In the genomic region with DNA sequence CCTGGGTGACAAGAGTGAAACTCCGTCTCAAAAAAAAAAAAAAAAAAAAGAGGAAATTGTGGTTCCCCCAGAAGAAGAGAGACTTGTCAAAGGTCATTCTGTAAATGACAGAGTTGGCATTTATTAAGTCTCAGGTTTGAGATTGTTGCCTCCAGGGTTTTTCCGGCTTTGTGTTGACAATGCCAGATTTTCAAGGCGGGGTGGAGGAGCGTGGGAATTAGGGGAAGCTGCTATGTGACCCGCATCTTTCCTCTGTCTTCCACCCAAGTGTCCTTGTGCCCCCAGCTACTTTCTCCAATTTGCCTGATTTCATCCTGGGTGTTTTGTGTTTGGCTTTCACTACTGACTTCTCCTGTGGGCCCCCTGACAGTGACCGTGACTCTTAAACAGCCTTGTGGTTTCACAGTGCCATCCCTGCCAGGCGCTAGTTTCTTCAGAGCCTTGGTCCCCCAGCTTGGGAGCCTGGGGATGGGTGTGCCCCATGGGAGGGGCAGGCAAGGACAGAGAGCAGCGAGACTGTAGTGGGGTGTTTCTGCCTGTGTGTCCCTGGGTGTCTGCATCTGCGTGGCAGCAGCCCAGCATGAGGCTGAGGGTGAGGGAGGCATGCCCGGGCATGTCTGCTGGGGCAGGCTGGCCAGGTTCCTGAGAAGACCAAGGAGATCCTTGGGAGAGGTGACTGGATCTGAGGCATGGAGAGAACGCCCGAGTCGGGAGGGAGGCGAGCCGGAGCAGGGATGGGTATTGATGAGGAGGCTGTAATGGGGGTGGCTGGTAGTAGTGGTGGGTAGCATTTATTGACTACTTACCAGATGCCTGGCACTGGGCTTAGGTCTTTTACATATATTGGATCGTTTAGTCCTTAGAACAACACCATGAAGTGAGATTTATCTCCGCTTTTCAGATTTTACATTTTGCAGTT, we compare ENCODE assay signal across 8 cellular contexts. TPM values are rescaled to one million over a fixed set of nuclear protein-coding genes. Genes with fewer than 3 reads are reported as not detected.
DNase-seq lines count a peak whose midpoint lies in the region; ATAC-seq and TF ChIP-seq lines count a peak whose summit lies in the region.

No MANE protein-coding gene starts in this region.

- no peak overlapping the region for H3K27ac ChIP-seq in KMS-11
- peak overlapping the region; percentile 86 to 92 for H3K27ac ChIP-seq in esophagus (ENCODE audit: low read depth in 2 of 2, low read length in 1 of 2)
- peak overlapping the region; percentile 52 for H3K27ac ChIP-seq in neutrophil

- no peak overlapping the region for H2AFZ ChIP-seq in KMS-11 (ENCODE audit: low read depth)

- H3K4me1 ChIP-seq in KMS-11 (ENCODE audit: low read depth, poor library complexity, severe bottlenecking) (peaks cover 25% of the 10 kb centered on the region), esophagus (ENCODE audit: control insufficient read depth in 2 of 2, insufficient read depth in 2 of 2, low read length in 1 of 2) (peaks cover 6 to 30% of the 10 kb centered on the region in 2 donors), neutrophil (ENCODE audit: control insufficient read depth in 1 of 2, insufficient read depth in 1 of 2, low read depth in 1 of 2, low read length in 1 of 2) (peaks cover 40 to 41% of the 10 kb centered on the region in 2 experiments)

- peak overlapping the region; percentile 62 for H3K4me2 ChIP-seq in KMS-11

- no peaks in the 10 kb centered on the region for H3K27me3 Mint-ChIP-seq in T-helper 1 cell treated with Interleukin-12 subunit alpha and Interleukin-12 subunit beta and Interleukin-4 antibody, amounts not matched to agents 30 μg/mL and 1 μg/mL, for 36 hours (ENCODE audit: low read depth)

- no peaks in the 10 kb centered on the region for H3K27me3 ChIP-seq in KMS-11 (ENCODE audit: insufficient read depth, low read depth)
- H3K27me3 ChIP-seq in esophagus (ENCODE audit: control insufficient read depth in 1 of 2, insufficient read depth in 2 of 2, low read length in 2 of 2): no peaks in the 10 kb centered on the region
- peaks cover 3% of the 10 kb centered on the region for H3K27me3 ChIP-seq in neutrophil

- H3K4me1 Mint-ChIP-seq in T-helper 1 cell treated with Interleukin-12 subunit alpha and Interleukin-12 subunit beta and Interleukin-4 antibody, amounts not matched to agents 30 μg/mL and 1 μg/mL, for 36 hours (ENCODE audit: low read depth): peaks cover 65% of the 10 kb centered on the region

- DNase-seq in NCI-H1417 (lab: John Stamatoyannopoulos, UW): peak; percentile 62 to 80 (median 69)
- DNase-seq in NCI-H1417 treated with DMSO at 0.1 percent for 48 hours (lab: John Stamatoyannopoulos, UW): no peak
- no peak for DNase-seq in DMS114 treated with DMSO at 0.1 percent for 48 hours (lab: John Stamatoyannopoulos, UW; ENCODE audit: unreplicated experiment)

- H3K4me3 ChIP-seq in KMS-11 (IDR thresholded peaks at IDR 0.05; ENCODE audit: insufficient read depth, low read depth, low read length): peak overlapping the region; percentile 79
- H3K4me3 ChIP-seq in esophagus (ENCODE audit: low read depth in 1 of 2, low read length in 2 of 2): no peak overlapping the region
- H3K4me3 ChIP-seq in neutrophil (ENCODE audit: low read depth in 1 of 2, low read length in 1 of 2): no peak overlapping the region

- H3K9me3 Mint-ChIP-seq in T-helper 1 cell treated with Interleukin-12 subunit alpha and Interleukin-12 subunit beta and Interleukin-4 antibody, amounts not matched to agents 30 μg/mL and 1 μg/mL, for 36 hours: no peaks in the 10 kb centered on the region

- H3K36me3 ChIP-seq in KMS-11 (ENCODE audit: insufficient read depth) (no peaks in the 10 kb centered on the region), esophagus (ENCODE audit: control insufficient read depth in 2 of 2, insufficient read depth in 2 of 2, low read length in 1 of 2) (no peaks in the 10 kb centered on the region), neutrophil (no peaks in the 10 kb centered on the region)

- no peaks in the 10 kb centered on the region for H4K20me1 ChIP-seq in KMS-11 (ENCODE audit: insufficient read depth)

- ATAC-seq in GM21515 (IDR thresholded peaks at IDR 0.05; ENCODE audit: unreplicated experiment): peak; percentile 36

- peak overlapping the region; percentile 57 for H3K4me3 Mint-ChIP-seq in T-helper 1 cell treated with Interleukin-12 subunit alpha and Interleukin-12 subunit beta and Interleukin-4 antibody, amounts not matched to agents 30 μg/mL and 1 μg/mL, for 36 hours

- no peaks in the 10 kb centered on the region for H3K36me3 Mint-ChIP-seq in T-helper 1 cell treated with Interleukin-12 subunit alpha and Interleukin-12 subunit beta and Interleukin-4 antibody, amounts not matched to agents 30 μg/mL and 1 μg/mL, for 36 hours (ENCODE audit: low read depth)

- 47 to 55% methylated on average over 17 of the region's 17 CpGs for WGBS in esophagus, 2 donors

- H3K9ac ChIP-seq in KMS-11: no peak overlapping the region

- H3K79me2 ChIP-seq in KMS-11 (ENCODE audit: insufficient read depth, low read depth): no peaks in the 10 kb centered on the region

- TF ChIP-seq CTCF in KMS-11 (conservative IDR thresholded peaks at IDR 0.05; ENCODE audit: low read depth, low read length) (0 out of 2 replicates have a peak, but pooled peaks have one; percentile 22), neutrophil (IDR thresholded peaks at IDR 0.05) (no peak)

- peak overlapping the region; percentile 95 for H3K27ac Mint-ChIP-seq in T-helper 1 cell treated with Interleukin-12 subunit alpha and Interleukin-12 subunit beta and Interleukin-4 antibody, amounts not matched to agents 30 μg/mL and 1 μg/mL, for 36 hours

- no peaks in the 10 kb centered on the region for H3K9me3 ChIP-seq in esophagus (ENCODE audit: control insufficient read depth in 2 of 2, insufficient read depth in 1 of 2, low read depth in 1 of 2, low read length in 1 of 2)
- no peaks in the 10 kb centered on the region for H3K9me3 ChIP-seq in neutrophil

RNA-seq across cellular contexts. Expression of a gene that starts 46.3 kb away (rescaled TPM):
- 10 to 100 TPM; 16.7 to 27.2 TPM for polyA plus RNA-seq in esophagus

Comparison
In these comparisons a context has a peak if more than half of its experiments do, and no peak if none do; other contexts are left out.
1. DNase-seq: peak in NCI-H1417 (3 of 3); none in NCI-H1417 treated with DMSO at 0.1 percent for 48 hours (single experiment) and DMS114 treated with DMSO at 0.1 percent for 48 hours (single experiment).